Comparison of ENCODE assay signal across 22 cellular contexts in the genomic region with DNA sequence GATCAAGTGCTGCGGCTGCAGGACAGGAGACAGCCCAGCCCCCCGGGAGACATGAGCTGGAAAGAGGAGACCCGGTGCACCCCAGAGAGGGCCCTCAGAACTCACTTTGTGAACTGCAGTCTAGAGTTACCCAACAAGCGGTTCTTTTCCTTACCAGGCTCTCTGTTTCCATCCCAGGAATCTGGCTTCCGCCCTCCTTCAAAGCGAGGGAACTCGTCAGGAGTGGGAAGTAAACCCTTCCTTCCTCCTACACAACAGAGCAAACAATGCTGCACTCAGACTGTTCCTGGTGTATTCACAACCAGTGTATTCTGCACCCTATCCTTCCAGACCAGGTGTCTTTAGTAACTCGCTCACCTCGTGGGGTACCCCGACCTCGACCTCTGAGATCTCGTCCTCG. TPM values are rescaled to one million over a fixed set of nuclear protein-coding genes. Genes with fewer than 3 reads are reported as not detected.
"Had no signal": no experiment of that assay in that cellular context is flagged by ENCODE, and none has a peak within 500 bp of the region (broad histone marks: within the 10 kb centered on the region; RNA-seq: fewer than 3 reads in every experiment).

No MANE protein-coding gene starts in this region.

- DNase-seq: effector CD4-positive, alpha-beta T cell; gastrocnemius medialis; kidney; left cardiac atrium; mammary epithelial cell; naive thymus-derived CD4-positive, alpha-beta T cell; psoas muscle; retina; sigmoid colon; stimulated activated CD4-positive, alpha-beta T cell treated with anti-CD3 and anti-CD28 coated beads, Interleukin-2, amount 100 ng/mL, for 24 hours; stimulated activated CD4-positive, alpha-beta T cell treated with anti-CD3 and anti-CD28 coated beads, Interleukin-4, amount 100 ng/mL, for 4 hours; stimulated activated naive CD4-positive, alpha-beta T cell; stomach; substantia nigra; transverse colon had no signal

- ATAC-seq: esophagus mucosa; gastrocnemius medialis; left cardiac atrium; naive thymus-derived CD4-positive, alpha-beta T cell; psoas muscle had no signal

- H3K27me3 ChIP-seq: gastrocnemius medialis, hepatocyte, neutrophil, sigmoid colon, stomach, transverse colon had no signal

- H3K27me3 Mint-ChIP-seq: naive thymus-derived CD4-positive, alpha-beta T cell had no signal

- H3K27ac ChIP-seq: coronary artery, gastrocnemius medialis, hepatocyte, neutrophil, psoas muscle, stomach, thoracic aorta, transverse colon had no signal

- H3K9me3 ChIP-seq: gastrocnemius medialis, neutrophil, psoas muscle, sigmoid colon, stomach, thoracic aorta, transverse colon had no signal

- H3K4me3 ChIP-seq: coronary artery, gastrocnemius medialis, hepatocyte, psoas muscle, sigmoid colon, skin epidermis, stomach, thoracic aorta, transverse colon had no signal

RNA-seq across cellular contexts. Expression of gene LIMS2, which starts 34.0 kb away (rescaled TPM):
- polyA plus RNA-seq: neural cell had no signal
